In genomic region chr1:8061673-8062386, GRCh38 we compare ENCODE assay signal across 9 cellular contexts. TPM values are rescaled to one million over a fixed set of nuclear protein-coding genes. Genes with fewer than 3 reads are reported as not detected.
DNase-seq lines count a peak whose midpoint lies in the region; ATAC-seq and TF ChIP-seq lines count a peak whose summit lies in the region.
"Had no signal": no experiment of that assay in that cellular context is flagged by ENCODE, and none has a peak within 500 bp of the region (broad histone marks: within the 10 kb centered on the region; RNA-seq: fewer than 3 reads in every experiment).

No MANE protein-coding gene starts in this region.

- intact Hi-C loops in IMR-90 (cut with micrococcal nuclease): no loop called here
- intact Hi-C loops in MCF 10A (cut with micrococcal nuclease): loop anchor here (2.0 kb wide), 1 partner anchor 35 kb away; no protein-coding TSS in a partner anchor
- intact Hi-C loops in left lung (cut with DNase I): no loop called here

- no peak overlapping the region for H2AFZ ChIP-seq in IMR-90 (replicated peaks; ENCODE audit: low read length, poor library complexity)

- H3K56ac ChIP-seq in IMR-90 (ENCODE audit: extremely low read depth, insufficient read depth, low read length): peak overlapping the region; percentile 41; the same call in 1 of the 2 replicates

- H3K4me1 Mint-ChIP-seq in MCF 10A (ENCODE audit: insufficient read depth, unreplicated experiment): peaks cover 17% of the 10 kb centered on the region
- no peaks in the 10 kb centered on the region for H3K4me1 Mint-ChIP-seq in stimulated activated naive B cell treated with anti-CD40 and anti-IgM and Interleukin-4, amounts not matched to agents 10 μg/mL and 1 μg/mL and 100 μg/mL, for 72 hours

- H3K9me3 Mint-ChIP-seq in MCF 10A (ENCODE audit: unreplicated experiment): no peaks in the 10 kb centered on the region
- no peaks in the 10 kb centered on the region for H3K9me3 Mint-ChIP-seq in stimulated activated naive B cell treated with anti-CD40 and anti-IgM and Interleukin-4, amounts not matched to agents 10 μg/mL and 1 μg/mL and 100 μg/mL, for 72 hours

- H3K9me3 ChIP-seq in IMR-90 (ENCODE audit: control insufficient read depth, insufficient read depth, low read length) (no peaks in the 10 kb centered on the region), left lung (no peaks in the 10 kb centered on the region), thymus (ENCODE audit: control insufficient read depth) (no peaks in the 10 kb centered on the region)

- H3K79me1 ChIP-seq in IMR-90 (ENCODE audit: low read depth in 1 of 2, low read length in 2 of 2): no peaks in the 10 kb centered on the region

- peak overlapping the region; percentile 93 for H2BK5ac ChIP-seq in IMR-90 (ENCODE audit: low read depth, low read length, poor library complexity, severe bottlenecking)

- TF ChIP-seq CTCF in IMR-90 (conservative IDR thresholded peaks at IDR 0.05; ENCODE audit: low read depth, low read length) (no peak), MCF 10A (IDR thresholded peaks at IDR 0.05; ENCODE audit: unreplicated experiment) (no peak), left lung (IDR thresholded peaks at IDR 0.05) (no peak)

- TF ChIP-seq RAD21 in IMR-90 (IDR thresholded peaks at IDR 0.05; ENCODE audit: low read length): 0 out of 2 replicates have a peak, but pooled peaks have one; percentile 6

- H3K4me3 Mint-ChIP-seq in MCF 10A (ENCODE audit: unreplicated experiment): no peak overlapping the region
- no peak overlapping the region for H3K4me3 Mint-ChIP-seq in stimulated activated naive B cell treated with anti-CD40 and anti-IgM and Interleukin-4, amounts not matched to agents 10 μg/mL and 1 μg/mL and 100 μg/mL, for 72 hours

- DNase-seq in IMR-90 (peak; percentile 82), MCF 10A (ENCODE audit: unreplicated experiment) (no peak), left lung (no peak), NCI-H69 (lab: John Stamatoyannopoulos, UW) (no peak), NCI-H1105 (lab: John Stamatoyannopoulos, UW) (no peak)
- no peak for DNase-seq in activated CD4-positive, CD25-positive, alpha-beta regulatory T cell (lab: John Stamatoyannopoulos, UW)
- no peak for DNase-seq in stimulated activated naive B cell treated with anti-CD40 and anti-IgM and Interleukin-4, amounts not matched to agents 10 μg/mL and 1 μg/mL and 100 μg/mL, for 72 hours
- DNase-seq: NCI-H146 had no signal

- CTCF ChIA-PET in IMR-90 (lab: Yijun Ruan, JAX) (no interaction called here), MCF 10A (lab: Yijun Ruan, JAX) (interaction anchor here (1.2 kb wide), 1 partner anchor 9 kb away, joined by 4 read pairs; no protein-coding TSS in a partner anchor)

- no CpG with 5 or more reads among the region's 11 CpGs for WGBS in IMR-90 (ENCODE audit: extremely low coverage in 2 of 2, insufficient read length in 1 of 2), 2 experiments
- WGBS in thymus: 93% methylated on average over 11 of the region's 11 CpGs

- dilution Hi-C loops in IMR-90 (cut with HindIII; ENCODE audit: low sequenced_read_pairs, unreplicated experiment): no loop called here

- H3K36me3 Mint-ChIP-seq in MCF 10A (ENCODE audit: insufficient read depth, unreplicated experiment): no peaks in the 10 kb centered on the region
- H3K36me3 Mint-ChIP-seq in stimulated activated naive B cell treated with anti-CD40 and anti-IgM and Interleukin-4, amounts not matched to agents 10 μg/mL and 1 μg/mL and 100 μg/mL, for 72 hours: no peaks in the 10 kb centered on the region

- in situ Hi-C loops in IMR-90 (cut with MboI; ENCODE audit: low sequenced_read_pairs): no loop called here

- H3K27ac ChIP-seq in IMR-90 (ENCODE audit: insufficient read depth, low read length) (peak overlapping the region; percentile 80), left lung (peak overlapping the region; percentile 57 to 75), thymus (ENCODE audit: low read depth) (peak overlapping the region; percentile 36)

- H3K9ac ChIP-seq in IMR-90 (ENCODE audit: low read depth, low read length): peak overlapping the region; percentile 14; the same call in 1 of the 2 replicates

- peaks cover 4% of the 10 kb centered on the region; the same call in 1 of the 2 replicates for H3K9me1 ChIP-seq in IMR-90 (ENCODE audit: insufficient read depth, low read length)

- H3K27me3 Mint-ChIP-seq in MCF 10A (ENCODE audit: insufficient read depth, unreplicated experiment): no peaks in the 10 kb centered on the region
- peaks cover 29 to 35% of the 10 kb centered on the region in 2 donors for H3K27me3 Mint-ChIP-seq in stimulated activated naive B cell treated with anti-CD40 and anti-IgM and Interleukin-4, amounts not matched to agents 10 μg/mL and 1 μg/mL and 100 μg/mL, for 72 hours

- H3K4ac ChIP-seq in IMR-90 (ENCODE audit: low read depth, low read length): peak overlapping the region; percentile 82

- H2BK20ac ChIP-seq in IMR-90 (ENCODE audit: low read depth, low read length): peak overlapping the region; percentile 91

- peak overlapping the region; percentile 88 for H3K27ac Mint-ChIP-seq in MCF 10A (ENCODE audit: low read depth, unreplicated experiment)
- no peak overlapping the region for H3K27ac Mint-ChIP-seq in stimulated activated naive B cell treated with anti-CD40 and anti-IgM and Interleukin-4, amounts not matched to agents 10 μg/mL and 1 μg/mL and 100 μg/mL, for 72 hours

- ATAC-seq in IMR-90 (ENCODE audit: low read depth) (peak; percentile 52), left lung (peak; percentile 69)
- ATAC-seq in stimulated activated naive B cell treated with anti-CD40 and anti-IgM and Interleukin-4, amounts not matched to agents 10 μg/mL and 1 μg/mL and 100 μg/mL, for 72 hours (replicated peaks): no peak

- peak overlapping the region; percentile 50 for H3K14ac ChIP-seq in IMR-90 (replicated peaks; ENCODE audit: low read depth, low read length)

- no peaks in the 10 kb centered on the region for H4K20me1 ChIP-seq in IMR-90 (ENCODE audit: insufficient read depth, low read length)

- H3K4me3 ChIP-seq in IMR-90 (ENCODE audit: insufficient read depth, low read depth, low read length) (no peak overlapping the region), left lung (no peak overlapping the region), thymus (ENCODE audit: low read length) (no peak overlapping the region)

- no peak overlapping the region for H2AK9ac ChIP-seq in IMR-90 (replicated peaks; ENCODE audit: low read depth, low read length, poor library complexity)

- POLR2A ChIA-PET in IMR-90 (lab: Charles Lee; ENCODE audit: unreplicated experiment) (interaction anchor here (0.5 kb wide), 1 partner anchor 228 kb away, joined by 7 read pairs; no protein-coding TSS in a partner anchor), MCF 10A (lab: Yijun Ruan, JAX) (interaction anchor here (0.8 to 2.4 kb wide), 10 partner anchors 9 to 104 kb away, joined by 3 to 15 read pairs (median 6); no protein-coding TSS in a partner anchor)

- peak overlapping the region; percentile 14 to 62 for H4K8ac ChIP-seq in IMR-90 (ENCODE audit: low read depth in 2 of 2, low read length in 2 of 2)

- H4K91ac ChIP-seq in IMR-90 (ENCODE audit: insufficient read depth, low read depth, low read length): peak overlapping the region; percentile 72

- peak overlapping the region; percentile 57 for H2BK15ac ChIP-seq in IMR-90 (ENCODE audit: low read depth, low read length)

- peak overlapping the region; percentile 92 for H2BK120ac ChIP-seq in IMR-90 (ENCODE audit: low read depth, low read length)

- H3K4me1 ChIP-seq in IMR-90 (ENCODE audit: control insufficient read depth, insufficient read depth, low read length): peaks cover 16% of the 10 kb centered on the region
- H3K4me1 ChIP-seq in left lung: peaks cover 0 to 3% of the 10 kb centered on the region in 2 donors
- H3K4me1 ChIP-seq in thymus (ENCODE audit: control insufficient read depth, insufficient read depth, low read length): no peaks in the 10 kb centered on the region

- no peak for TF ChIP-seq POLR2A in IMR-90 (IDR thresholded peaks at IDR 0.05; ENCODE audit: low read depth, low read length)

- peak overlapping the region; percentile 99 for H3K18ac ChIP-seq in IMR-90 (ENCODE audit: low read depth, low read length)

- peak overlapping the region; percentile 81 for H3K4me2 ChIP-seq in IMR-90 (ENCODE audit: low read depth, low read length)

- H3K27me3 ChIP-seq in IMR-90 (ENCODE audit: control insufficient read depth, insufficient read depth, low read length): no peaks in the 10 kb centered on the region
- H3K27me3 ChIP-seq in left lung: no peaks in the 10 kb centered on the region
- H3K27me3 ChIP-seq in thymus (ENCODE audit: control insufficient read depth, insufficient read depth): no peaks in the 10 kb centered on the region

- H3K36me3 ChIP-seq in IMR-90 (ENCODE audit: control insufficient read depth, insufficient read depth, low read length): no peaks in the 10 kb centered on the region
- H3K36me3 ChIP-seq in left lung: no peaks in the 10 kb centered on the region
- no peaks in the 10 kb centered on the region for H3K36me3 ChIP-seq in thymus (ENCODE audit: control insufficient read depth, insufficient read depth)

- H2AK5ac ChIP-seq in IMR-90 (ENCODE audit: low read depth, low read length): peak overlapping the region; percentile 62

- peak overlapping the region; percentile 20 for H3K23ac ChIP-seq in IMR-90 (ENCODE audit: low read depth, low read length)

- BruUV-seq in IMR-90 (replicated peaks; lab: Mats Ljungman, UMichigan) (no TSS peak), MCF 10A (replicated peaks; lab: Mats Ljungman, UMichigan) (no TSS peak)

- H4K5ac ChIP-seq in IMR-90 (ENCODE audit: low read depth, low read length): peak overlapping the region; percentile 91

TF ChIP-seq in IMR-90, 13 proteins besides CTCF, POLR2A, EP300 and RAD21 (continues in another document):
- TF ChIP-seq SMC3 (IDR thresholded peaks at IDR 0.05; ENCODE audit: low read depth, low read length): no peak
- peak; percentile 52 for TF ChIP-seq RCOR1 (IDR thresholded peaks at IDR 0.05; ENCODE audit: insufficient replicate concordance, low read length)
- no peak for TF ChIP-seq BHLHE40 (IDR thresholded peaks at IDR 0.05; ENCODE audit: low read depth, low read length)
- no peak for TF ChIP-seq RFX5 (IDR thresholded peaks at IDR 0.05; ENCODE audit: low read depth, low read length)
- TF ChIP-seq FOS (IDR thresholded peaks at IDR 0.05; ENCODE audit: low read depth, low read length): peak; percentile 79; the same call in 1 of the 2 replicates
- 0 out of 2 replicates have a peak, but pooled peaks have one; percentile 9 for TF ChIP-seq MAFK (IDR thresholded peaks at IDR 0.05; ENCODE audit: low read depth, low read length)

RNA-seq across cellular contexts. Expression of gene ERRFI1, which starts 35.7 kb away (rescaled TPM):
- total RNA-seq in IMR-90 (2012; rRNA removed) (101 and 106 TPM in 2 replicates), MCF 10A (2022) (86.4 and 111 TPM in 2 replicates), left lung (10 to 100 TPM; 60.8 to 63.0 TPM)
- polyA plus RNA-seq in IMR-90 (2012; rRNA removed) (102 and 145 TPM in 2 replicates), thymus (75.0 TPM)
- 66.7 and 88.3 TPM in 2 replicates for polyA plus RNA-seq in IMR-90 (2012; cell fraction: cytosol; rRNA removed)
- 50.7 and 405 TPM in 2 replicates for polyA plus RNA-seq in IMR-90 (2012; cell fraction: nucleus; rRNA removed; ENCODE audit: low replicate concordance)

Comparison
In these comparisons a context has a peak if more than half of its experiments do, and no peak if none do; other contexts are left out.
1. ATAC-seq: peak in IMR-90 (single experiment) and left lung (single experiment); none in stimulated activated naive B cell treated with anti-CD40 and anti-IgM and Interleukin-4, amounts not matched to agents 10 μg/mL and 1 μg/mL and 100 μg/mL, for 72 hours (0 of 2).
2. Peak in every context shown above with its lines, with median percentiles within 50 percentile points of each other: H3K27ac ChIP-seq.